In genomic region chr5:59039296-59040006, GRCh38 we compare ENCODE assay signal across 8 cellular contexts.
DNase-seq lines count a peak whose midpoint lies in the region; ATAC-seq and TF ChIP-seq lines count a peak whose summit lies in the region.

No MANE protein-coding gene starts in this region.

- H3K4me1 ChIP-seq in thoracic aorta (ENCODE audit: control insufficient read depth in 1 of 2, low read depth in 2 of 2) = peaks cover 10 to 33% of the 10 kb centered on the region in 2 donors

- peak overlapping the region; percentile 38 to 41 for H3K27ac ChIP-seq in thoracic aorta

- H3K4me3 ChIP-seq in thoracic aorta = peak overlapping the region; percentile 74

- DNase-seq in AG08395 (ENCODE audit: low spot score) = peak; percentile 66
- DNase-seq in SIG-M5 treated with dmso at 0.1 percent for 504 hours (lab: John Stamatoyannopoulos, UW; ENCODE audit: unreplicated experiment) = peak; percentile 95
- DNase-seq in activated naive CD4-positive, alpha-beta T cell (lab: John Stamatoyannopoulos, UW) = peak; percentile 82 to 93 (median 88)
- DNase-seq in germinal center (ENCODE audit: low spot score) = peak; percentile 78
- peak; percentile 66 for DNase-seq in omental fat pad (ENCODE audit: low spot score)
- DNase-seq in thoracic aorta (ENCODE audit: low spot score) = peak; percentile 39

- no peaks in the 10 kb centered on the region for H3K9me3 ChIP-seq in thoracic aorta

- ATAC-seq in GM19025 (IDR thresholded peaks at IDR 0.05; ENCODE audit: low read depth, unreplicated experiment) (peak; percentile 63), HG03196 (IDR thresholded peaks at IDR 0.05; ENCODE audit: unreplicated experiment) (peak; percentile 70), omental fat pad (ENCODE audit: low FRiP score) (peak; percentile 74), thoracic aorta (ENCODE audit: insufficient number of reproducible peaks, low FRiP score, low read depth) (peak; percentile 46)

- no peaks in the 10 kb centered on the region for H3K36me3 ChIP-seq in thoracic aorta

- no peak for TF ChIP-seq CTCF in omental fat pad (IDR thresholded peaks at IDR 0.05)
- no peak for TF ChIP-seq CTCF in thoracic aorta (IDR thresholded peaks at IDR 0.05)

- H3K27me3 ChIP-seq in thoracic aorta (replicated peaks; ENCODE audit: insufficient read depth) = no peaks in the 10 kb centered on the region

Comparison
In these comparisons a context has a peak if more than half of its experiments do, and no peak if none do; other contexts are left out.
1. Peak in every context shown above with its lines: DNase-seq, ATAC-seq, H3K4me3 ChIP-seq and H3K27ac ChIP-seq.
2. DNase-seq: peak in every context shown above with its lines; median percentile 95 in SIG-M5 treated with dmso at 0.1 percent for 504 hours; 88 in activated naive CD4-positive, alpha-beta T cell; 78 in germinal center; 66 in AG08395; 66 in omental fat pad; 39 in thoracic aorta.